ENCODE assay signal across 8 cellular contexts in the genomic region with DNA sequence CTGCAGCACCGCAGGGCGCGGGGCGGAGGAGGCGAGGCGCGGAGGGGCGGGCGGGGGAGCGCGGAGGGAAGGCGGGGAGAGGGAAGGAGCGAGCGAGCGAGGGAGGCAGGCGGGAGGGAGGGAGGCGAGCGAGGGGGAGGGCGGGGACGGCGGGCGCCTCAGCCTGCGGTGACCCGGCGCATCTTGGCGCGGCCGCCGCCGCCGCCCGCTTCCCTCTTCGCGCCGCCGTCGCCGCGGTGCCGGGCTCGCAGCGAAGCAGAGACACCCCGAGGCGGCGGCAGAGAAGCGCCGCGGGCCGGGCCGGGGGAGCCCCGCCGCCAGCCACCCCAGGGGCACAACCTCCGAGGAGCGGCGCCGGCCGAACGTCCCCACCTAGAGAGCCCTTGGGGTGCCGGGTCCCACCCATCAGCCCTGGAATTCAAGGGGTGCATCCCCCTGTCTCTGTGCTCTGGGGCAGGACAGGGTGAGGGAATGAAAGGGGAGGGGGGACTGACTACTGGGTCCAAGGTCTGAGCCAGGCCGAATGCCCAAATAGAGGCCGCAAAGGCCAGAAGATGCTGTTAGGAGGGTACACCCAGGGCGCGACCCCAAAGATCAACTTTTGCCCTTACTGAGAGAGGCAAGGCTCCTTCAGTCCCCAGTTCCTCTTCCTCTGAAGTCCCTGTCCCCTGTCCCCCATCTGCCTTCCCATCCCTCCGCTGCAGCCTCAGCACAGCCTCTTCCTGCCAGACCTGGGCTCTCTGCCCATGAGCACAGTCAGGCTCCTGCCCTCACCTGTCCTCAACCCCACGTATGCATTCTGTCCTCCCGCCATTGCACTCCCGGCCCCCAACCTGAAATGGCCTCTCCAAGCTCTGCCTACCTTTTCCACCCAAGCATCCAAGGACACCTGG. TPM values are rescaled to one million over a fixed set of nuclear protein-coding genes. Genes with fewer than 3 reads are reported as not detected.
A peak's percentile ranks its signal among the peaks of the same experiment; 100 is the strongest.
DNase-seq lines count a peak whose midpoint lies in the region; ATAC-seq and TF ChIP-seq lines count a peak whose summit lies in the region.

A gene (minus strand): TSS at position 33 of the 893 bp plus-strand sequence. CDS start 133 bp downstream, outside the sequence.

- H3K27me3 Mint-ChIP-seq in brain: peaks cover 59% of the 10 kb centered on the region
- peaks cover 49% of the 10 kb centered on the region for H3K27me3 Mint-ChIP-seq in activated CD4-positive, alpha-beta T cell treated with anti-CD3 and anti-CD28 coated beads, Interleukin-2, amount 10 ng/mL, durations not matched to agents 7 days and 5 days

- peaks cover 28% of the 10 kb centered on the region for H4K20me1 ChIP-seq in smooth muscle cell (ENCODE audit: low read depth)

- H3K27ac ChIP-seq in smooth muscle cell (ENCODE audit: low read depth): no peak within 1 kb of the TSS

- H3K36me3 ChIP-seq in BE2C: no peaks in the 10 kb centered on the region
- no peaks in the 10 kb centered on the region for H3K36me3 ChIP-seq in smooth muscle cell (ENCODE audit: low read depth)

- H3K4me1 Mint-ChIP-seq in brain: peaks cover 15% of the 10 kb centered on the region
- H3K4me1 Mint-ChIP-seq in activated CD4-positive, alpha-beta T cell treated with anti-CD3 and anti-CD28 coated beads, Interleukin-2, amount 10 ng/mL, durations not matched to agents 7 days and 5 days: peaks cover 3% of the 10 kb centered on the region

- H3K27ac Mint-ChIP-seq in brain: peak within 1 kb of the TSS in 1 of 5 experiments; percentile 72
- H3K27ac Mint-ChIP-seq in activated CD4-positive, alpha-beta T cell treated with anti-CD3 and anti-CD28 coated beads, Interleukin-2, amount 10 ng/mL, durations not matched to agents 7 days and 5 days: no peak within 1 kb of the TSS

- H3K36me3 Mint-ChIP-seq in brain: no peaks in the 10 kb centered on the region
- no peaks in the 10 kb centered on the region for H3K36me3 Mint-ChIP-seq in activated CD4-positive, alpha-beta T cell treated with anti-CD3 and anti-CD28 coated beads, Interleukin-2, amount 10 ng/mL, durations not matched to agents 7 days and 5 days (ENCODE audit: low read depth)

- H3K9me3 Mint-ChIP-seq in brain: peaks cover 0 to 4% (median 0%) of the 10 kb centered on the region in 5 experiments
- H3K9me3 Mint-ChIP-seq in activated CD4-positive, alpha-beta T cell treated with anti-CD3 and anti-CD28 coated beads, Interleukin-2, amount 10 ng/mL, durations not matched to agents 7 days and 5 days: no peaks in the 10 kb centered on the region

- H3K4me2 ChIP-seq in smooth muscle cell: peak within 1 kb of the TSS; percentile 93

- H3K4me1 ChIP-seq in BE2C: no peaks in the 10 kb centered on the region
- peaks cover 12% of the 10 kb centered on the region for H3K4me1 ChIP-seq in smooth muscle cell (ENCODE audit: low read depth)

- POLR2A ChIA-PET in activated CD4-positive, alpha-beta T cell treated with anti-CD3 and anti-CD28 coated beads, Interleukin-2, amount 10 ng/mL, durations not matched to agents 7 days and 5 days (lab: Charles Lee): no interaction called here

- H3K9me3 ChIP-seq in BE2C: no peaks in the 10 kb centered on the region
- no peaks in the 10 kb centered on the region for H3K9me3 ChIP-seq in smooth muscle cell (replicated peaks; ENCODE audit: low read depth)

- TF ChIP-seq CTCF in BE2C (IDR thresholded peaks at IDR 0.05; ENCODE audit: low read depth, low read length) (no peak), brain (conservative IDR thresholded peaks at IDR 0.05) (no peak), smooth muscle cell (IDR thresholded peaks at IDR 0.05; ENCODE audit: borderline replicate concordance, insufficient read depth, poor library complexity, severe bottlenecking) (no peak)

- H3K27me3 ChIP-seq in BE2C (peaks cover 58% of the 10 kb centered on the region), smooth muscle cell (ENCODE audit: low read depth) (peaks cover 19% of the 10 kb centered on the region)

- ATAC-seq in GM18858 (IDR thresholded peaks at IDR 0.05; ENCODE audit: unreplicated experiment) (no peak), GM18867 (IDR thresholded peaks at IDR 0.05; ENCODE audit: unreplicated experiment) (no peak)

- peak within 1 kb of the TSS; percentile 44 for H3K4me3 ChIP-seq in BE2C (ENCODE audit: low read depth, low read length)
- H3K4me3 ChIP-seq in Jurkat, Clone E6-1 (ENCODE audit: low read length): no peak within 1 kb of the TSS
- H3K4me3 ChIP-seq in smooth muscle cell: peak within 1 kb of the TSS; percentile 82

- peak within 1 kb of the TSS; percentile 73 to 86 (median 80) for H3K4me3 Mint-ChIP-seq in brain
- no peak within 1 kb of the TSS for H3K4me3 Mint-ChIP-seq in activated CD4-positive, alpha-beta T cell treated with anti-CD3 and anti-CD28 coated beads, Interleukin-2, amount 10 ng/mL, durations not matched to agents 7 days and 5 days

- WGBS in smooth muscle cell (ENCODE audit: low lambda C conversion rate): 18% methylated on average over 27 of the region's 67 CpGs

- no peaks in the 10 kb centered on the region for H3F3A ChIP-seq in smooth muscle cell (ENCODE audit: low read depth)

- no peak within 1 kb of the TSS for H3K9ac ChIP-seq in smooth muscle cell (ENCODE audit: low read depth)

- DNase-seq in BE2C (peak; percentile 54), iris pigment epithelial cell (ENCODE audit: low read depth) (peak; percentile 41), smooth muscle cell (lab: John Stamatoyannopoulos, UW; ENCODE audit: unreplicated experiment) (no peak)
- peak; percentile 5 for DNase-seq in Jurkat, Clone E6-1 (ENCODE audit: low read depth, low spot score)
- DNase-seq in activated CD4-positive, alpha-beta T cell treated with anti-CD3 and anti-CD28 coated beads, Interleukin-2, amount 10 ng/mL, durations not matched to agents 7 days and 5 days: no peak

- H3K79me2 ChIP-seq in smooth muscle cell (ENCODE audit: low read depth): no peaks in the 10 kb centered on the region

- peak within 1 kb of the TSS; percentile 82 for H2AFZ ChIP-seq in smooth muscle cell (ENCODE audit: low read depth)

- CTCF ChIA-PET in activated CD4-positive, alpha-beta T cell treated with anti-CD3 and anti-CD28 coated beads, Interleukin-2, amount 10 ng/mL, durations not matched to agents 7 days and 5 days (lab: Charles Lee): no interaction called here

RNA-seq across cellular contexts. Expression of the gene that starts here (rescaled TPM):
- polyA plus RNA-seq in BE2C (2012; ENCODE audit: insufficient read depth, insufficient read length, low read depth): 0.49 TPM
- polyA plus RNA-seq in Jurkat, Clone E6-1 (2012; ENCODE audit: insufficient read depth, insufficient read length): not detected
- polyA plus RNA-seq in brain (ENCODE audit: insufficient read depth, low read depth, low replicate concordance) (2.2 TPM), smooth muscle cell (25.3 and 37.5 TPM in 2 replicates)
- 22.8 and 32.0 TPM in 2 replicates for total RNA-seq in smooth muscle cell
- total RNA-seq in activated CD4-positive, alpha-beta T cell treated with anti-CD3 and anti-CD28 coated beads, Interleukin-2, amount 10 ng/mL, durations not matched to agents 7 days and 5 days: not detected

Comparison
In these comparisons a context has a peak if more than half of its experiments do, and no peak if none do; other contexts are left out.
1. RNA of the gene that starts here (total RNA-seq): 22.8 to 32.0 TPM in smooth muscle cell; not detected in activated CD4-positive, alpha-beta T cell treated with anti-CD3 and anti-CD28 coated beads, Interleukin-2, amount 10 ng/mL, durations not matched to agents 7 days and 5 days; every median in the first group is over 10 times any median in the second.
2. DNase-seq: peak in BE2C (single experiment), Jurkat, Clone E6-1 (single experiment) and iris pigment epithelial cell (single experiment); none in smooth muscle cell (single experiment) and activated CD4-positive, alpha-beta T cell treated with anti-CD3 and anti-CD28 coated beads, Interleukin-2, amount 10 ng/mL, durations not matched to agents 7 days and 5 days (single experiment).